ENCODE assay signal across 27 cellular contexts in the genomic region with DNA sequence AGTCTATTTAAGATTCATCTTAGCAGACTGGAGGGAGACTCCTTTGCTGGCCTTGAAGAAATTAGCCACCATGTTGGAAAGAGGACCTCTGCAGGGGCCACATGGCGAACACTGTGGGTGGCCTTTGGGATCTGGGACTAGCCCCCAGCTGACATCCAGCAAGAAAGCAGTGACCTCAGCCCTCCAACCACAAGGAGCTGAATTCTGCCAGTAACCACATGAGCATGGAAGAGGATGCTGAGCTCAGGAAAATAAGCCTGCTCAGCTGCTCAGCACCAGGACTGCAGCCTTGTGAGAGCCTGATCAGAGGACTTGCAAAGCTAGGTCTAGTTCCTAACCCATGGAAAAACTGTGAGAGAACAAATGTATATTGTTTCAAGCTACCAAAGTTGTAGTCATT.
"Had no signal": no experiment of that assay in that cellular context is flagged by ENCODE, and none has a peak within 500 bp of the region (broad histone marks: within the 10 kb centered on the region; RNA-seq: fewer than 3 reads in every experiment).

No MANE protein-coding gene starts in this region.

- H3K4me3 Mint-ChIP-seq: immature natural killer cell; naive thymus-derived CD8-positive, alpha-beta T cell; nephron; neural crest cell; stimulated activated memory B cell treated with anti-CD40 and anti-IgM and Interleukin-4, amounts not matched to agents 10 μg/mL and 1 μg/mL and 100 μg/mL, for 72 hours; stimulated activated naive CD8-positive, alpha-beta T cell treated with anti-CD3 and anti-CD28 coated beads, Interleukin-15, amount 100 ng/mL, for 72 hours had no signal

- H3K27me3 Mint-ChIP-seq: stimulated activated memory B cell treated with anti-CD40 and anti-IgM and Interleukin-4, amounts not matched to agents 10 μg/mL and 1 μg/mL and 100 μg/mL, for 72 hours; stimulated activated naive CD8-positive, alpha-beta T cell treated with anti-CD3 and anti-CD28 coated beads, Interleukin-15, amount 100 ng/mL, for 72 hours had no signal

- H3K36me3 ChIP-seq: left ventricle myocardium inferior, neutrophil, right atrium auricular region, right lobe of liver, transverse colon, upper lobe of left lung, vagina had no signal

- H3K27ac ChIP-seq: left ventricle myocardium inferior, neutrophil, parathyroid adenoma, right atrium auricular region, right lobe of liver, transverse colon, upper lobe of left lung, vagina had no signal

- ATAC-seq: naive thymus-derived CD8-positive, alpha-beta T cell; right lobe of liver; stimulated activated memory B cell treated with anti-CD40 and anti-IgM and Interleukin-4, amounts not matched to agents 10 μg/mL and 1 μg/mL and 100 μg/mL, for 72 hours; stimulated activated naive CD8-positive, alpha-beta T cell treated with anti-CD3 and anti-CD28 coated beads, Interleukin-15, amount 100 ng/mL, for 72 hours had no signal

- FAIRE-seq: islet of Langerhans, kidney had no signal

- H3K36me3 Mint-ChIP-seq: immature natural killer cell; naive thymus-derived CD8-positive, alpha-beta T cell; stimulated activated memory B cell treated with anti-CD40 and anti-IgM and Interleukin-4, amounts not matched to agents 10 μg/mL and 1 μg/mL and 100 μg/mL, for 72 hours had no signal

- H3K27me3 ChIP-seq: neutrophil, right atrium auricular region, right lobe of liver, transverse colon, upper lobe of left lung, vagina had no signal

- H3K4me2 ChIP-seq: smooth muscle cell had no signal

- H3K27ac Mint-ChIP-seq: immature natural killer cell; naive thymus-derived CD8-positive, alpha-beta T cell; stimulated activated memory B cell treated with anti-CD40 and anti-IgM and Interleukin-4, amounts not matched to agents 10 μg/mL and 1 μg/mL and 100 μg/mL, for 72 hours; stimulated activated naive CD8-positive, alpha-beta T cell treated with anti-CD3 and anti-CD28 coated beads, Interleukin-15, amount 100 ng/mL, for 72 hours had no signal

- H3K9me3 Mint-ChIP-seq: nephron had no signal

- H3K4me1 Mint-ChIP-seq: immature natural killer cell; naive thymus-derived CD8-positive, alpha-beta T cell; stimulated activated memory B cell treated with anti-CD40 and anti-IgM and Interleukin-4, amounts not matched to agents 10 μg/mL and 1 μg/mL and 100 μg/mL, for 72 hours; stimulated activated naive CD8-positive, alpha-beta T cell treated with anti-CD3 and anti-CD28 coated beads, Interleukin-15, amount 100 ng/mL, for 72 hours had no signal

- H3K9ac ChIP-seq: parathyroid adenoma had no signal

- H3K79me2 ChIP-seq: parathyroid adenoma had no signal

- H3K9me3 ChIP-seq: left ventricle myocardium inferior, neutrophil, right atrium auricular region, right lobe of liver, transverse colon, vagina had no signal

- H3K4me1 ChIP-seq: right atrium auricular region, right lobe of liver, upper lobe of left lung, vagina had no signal

- H3K4me3 ChIP-seq: left ventricle myocardium inferior, lung, right atrium auricular region, right lobe of liver, smooth muscle cell, transverse colon, upper lobe of left lung, vagina had no signal

- DNase-seq: hypothalamus; immature natural killer cell; kidney; left ventricle myocardium inferior; mesendoderm; naive thymus-derived CD8-positive, alpha-beta T cell; occipital lobe; right lobe of liver; stimulated activated CD4-positive, alpha-beta T cell treated with anti-CD3 and anti-CD28 coated beads, Interleukin-1b, Interleukin-23, amount 100 ng/mL, for 48 hours; stimulated activated CD4-positive, alpha-beta T cell treated with anti-CD3 and anti-CD28 coated beads, Interleukin-2, amount 100 ng/mL, for 48 hours; stimulated activated CD4-positive, alpha-beta T cell treated with anti-CD3 and anti-CD28 coated beads, Interleukin-4, amount 100 ng/mL, for 4 hours; stimulated activated CD8-positive, alpha-beta memory T cell treated with anti-CD3 and anti-CD28 coated beads, Interleukin-4, amount 100 ng/mL, for 48 hours; stimulated activated naive CD4-positive, alpha-beta T cell treated with Interleukin-2 at 50 U/mL for 16 hours; stimulated activated naive CD8-positive, alpha-beta T cell treated with anti-CD3 and anti-CD28 coated beads, Interleukin-15, amount 100 ng/mL, for 72 hours; substantia nigra; transverse colon; upper lobe of left lung had no signal

- H2AFZ ChIP-seq: parathyroid adenoma had no signal
